27 cellular contexts compared by ENCODE assay signal in genomic region chrX:13983734-13984133, GRCh38. TPM values are rescaled to one million over a fixed set of nuclear protein-coding genes. Genes with fewer than 3 reads are reported as not detected.
DNase-seq lines count a peak whose midpoint lies in the region; ATAC-seq, FAIRE-seq and TF ChIP-seq lines count a peak whose summit lies in the region.
"Had no signal": no experiment of that assay in that cellular context is flagged by ENCODE, and none has a peak within 500 bp of the region (broad histone marks: within the 10 kb centered on the region; RNA-seq: fewer than 3 reads in every experiment).

No MANE protein-coding gene starts in this region.

- H3K9ac ChIP-seq in K562 (ENCODE audit: insufficient read depth in 1 of 2, low read depth in 2 of 2, low read length in 2 of 2), result no peak overlapping the region

- intact Hi-C loops in K562 (cut with micrococcal nuclease), result no loop called here

- no peaks in the 10 kb centered on the region for H3K36me3 ChIP-seq in K562 (ENCODE audit: control insufficient read depth, insufficient read depth, low read length)
- H3K36me3 ChIP-seq: gastrocnemius medialis, suprapubic skin had no signal

- POLR2A ChIA-PET in K562 (lab: Yijun Ruan, JAX), result no interaction called here

- no peak for FAIRE-seq in K562 (lab: Jason Lieb, UNC)
- FAIRE-seq: endometrium, HTR-8/SVneo had no signal

- H3K4me1 Mint-ChIP-seq in activated T-cell treated with anti-CD3 and anti-CD28 coated beads, Interleukin-2, amount 50 U/mL, for 4 hours (ENCODE audit: low read depth), result peaks cover 2% of the 10 kb centered on the region
- H3K4me1 Mint-ChIP-seq in natural killer cell treated with Interleukin-12 subunit alpha and Interleukin-12 subunit beta and Interleukin-15 and Interleukin-18, amount 100 ng/mL, for 72 hours (ENCODE audit: low read depth in 2 of 2), result no peaks in the 10 kb centered on the region
- H3K4me1 Mint-ChIP-seq: immature natural killer cell had no signal

- ATAC-seq in K562, result no peak
- no peak for ATAC-seq in activated T-cell treated with anti-CD3 and anti-CD28 coated beads, Interleukin-2, amount 50 U/mL, for 4 hours
- no peak for ATAC-seq in natural killer cell treated with Interleukin-12 subunit alpha and Interleukin-12 subunit beta and Interleukin-15 and Interleukin-18, amount 100 ng/mL, for 72 hours
- ATAC-seq: gastrocnemius medialis; left lobe of liver; stimulated activated effector memory CD8-positive, alpha-beta T cell treated with anti-CD3 and anti-CD28 coated beads, Interleukin-12 subunit alpha, Interleukin-12 subunit beta, amount 100 ng/mL, for 72 hours had no signal

- WGBS in K562 (ENCODE audit: insufficient coverage, low coverage, missing lambda C conversion rate), result 7% methylated on average over 3 of the region's 3 CpGs

- no peaks in the 10 kb centered on the region for H3K9me3 Mint-ChIP-seq in activated T-cell treated with anti-CD3 and anti-CD28 coated beads, Interleukin-2, amount 50 U/mL, for 4 hours
- peaks cover 3% of the 10 kb centered on the region for H3K9me3 Mint-ChIP-seq in natural killer cell treated with Interleukin-12 subunit alpha and Interleukin-12 subunit beta and Interleukin-15 and Interleukin-18, amount 100 ng/mL, for 72 hours
- H3K9me3 Mint-ChIP-seq: stimulated activated effector memory CD8-positive, alpha-beta T cell treated with anti-CD3 and anti-CD28 coated beads, Interleukin-12 subunit alpha, Interleukin-12 subunit beta, amount 100 ng/mL, for 72 hours had no signal

- H3K4me3 Mint-ChIP-seq in activated T-cell treated with anti-CD3 and anti-CD28 coated beads, Interleukin-2, amount 50 U/mL, for 4 hours, result no peak overlapping the region
- H3K4me3 Mint-ChIP-seq in natural killer cell treated with Interleukin-12 subunit alpha and Interleukin-12 subunit beta and Interleukin-15 and Interleukin-18, amount 100 ng/mL, for 72 hours, result no peak overlapping the region
- H3K4me3 Mint-ChIP-seq: activated CD4-positive, alpha-beta memory T cell treated with anti-CD3 and anti-CD28 coated beads, Interleukin-2, amount 10 ng/mL, durations not matched to agents 7 days and 5 days; activated naive CD8-positive, alpha-beta T cell; immature natural killer cell; stimulated activated effector memory CD8-positive, alpha-beta T cell treated with anti-CD3 and anti-CD28 coated beads, Interleukin-12 subunit alpha, Interleukin-12 subunit beta, amount 100 ng/mL, for 72 hours had no signal

- H3K9me1 ChIP-seq in K562 (ENCODE audit: control insufficient read depth, insufficient read depth, low read length), result no peaks in the 10 kb centered on the region

- no peaks in the 10 kb centered on the region for H3K9me3 ChIP-seq in K562 (replicated peaks; ENCODE audit: control insufficient read depth, insufficient read depth, low read depth, low read length)
- H3K9me3 ChIP-seq: Caco-2, suprapubic skin had no signal

- DNase-seq in GM12864 (ENCODE audit: low read depth) (peak; percentile 10), KBM-7 (peak; percentile 81), NOMO-1 treated with dmso at 0.1 percent for 144 hours (lab: John Stamatoyannopoulos, UW; ENCODE audit: unreplicated experiment) (peak; percentile 87), K562 (ENCODE audit: extremely low read depth in 1 of 4, low spot score in 3 of 4) (no peak), NCI-H2196 treated with DMSO at 0.1 percent for 48 hours (lab: John Stamatoyannopoulos, UW; ENCODE audit: unreplicated experiment) (no peak), pons (ENCODE audit: low spot score) (no peak)
- DNase-seq in activated T-cell treated with anti-CD3 and anti-CD28 coated beads, Interleukin-2, amount 50 U/mL, for 4 hours, result no peak
- DNase-seq in natural killer cell treated with Interleukin-12 subunit alpha and Interleukin-12 subunit beta and Interleukin-15 and Interleukin-18, amount 100 ng/mL, for 72 hours (ENCODE audit: low spot score), result no peak
- DNase-seq: activated CD4-positive, alpha-beta memory T cell treated with anti-CD3 and anti-CD28 coated beads, Interleukin-2, amount 10 ng/mL, durations not matched to agents 7 days and 5 days; activated CD4-positive, CD25-positive, alpha-beta regulatory T cell; aorta; Caco-2; caudate nucleus; dermis blood vessel endothelial cell; DMS79 treated with DMSO at 0.1 percent for 48 hours; gastrocnemius medialis; hippocampal formation; immature natural killer cell; NCI-H2081; NCI-H345; occipital lobe had no signal

- no peak for TF ChIP-seq RAD21 in K562 (CRISPR knock-in tag; conservative IDR thresholded peaks at IDR 0.05 in 1 of 2, IDR thresholded peaks at IDR 0.05 in 1 of 2)

- no peaks in the 10 kb centered on the region for H3K27me3 Mint-ChIP-seq in activated T-cell treated with anti-CD3 and anti-CD28 coated beads, Interleukin-2, amount 50 U/mL, for 4 hours (ENCODE audit: low read depth)
- peaks cover 0 to 10% of the 10 kb centered on the region in 2 donors for H3K27me3 Mint-ChIP-seq in natural killer cell treated with Interleukin-12 subunit alpha and Interleukin-12 subunit beta and Interleukin-15 and Interleukin-18, amount 100 ng/mL, for 72 hours
- H3K27me3 Mint-ChIP-seq: activated naive CD8-positive, alpha-beta T cell had no signal

- H3K27me3 ChIP-seq in K562 (ENCODE audit: control insufficient read depth in 2 of 2, insufficient read depth in 2 of 2, low read length in 2 of 2), result no peaks in the 10 kb centered on the region
- H3K27me3 ChIP-seq: gastrocnemius medialis, suprapubic skin had no signal

- H2AFZ ChIP-seq in K562 (ENCODE audit: low read depth, low read length), result no peak overlapping the region

- no peak for TF ChIP-seq EP300 in K562 (IDR thresholded peaks at IDR 0.05; ENCODE audit: low read length)

- H3K4me2 ChIP-seq in K562 (ENCODE audit: insufficient read depth, low read length), result no peak overlapping the region

- CTCF ChIA-PET in K562 (lab: Yijun Ruan, JAX; ENCODE audit: low intra/inter-chr PET ratio), result no interaction called here

- BruUV-seq in K562 (replicated peaks; lab: Mats Ljungman, UMichigan), result no TSS peak

- no peak overlapping the region for H3K27ac Mint-ChIP-seq in natural killer cell treated with Interleukin-12 subunit alpha and Interleukin-12 subunit beta and Interleukin-15 and Interleukin-18, amount 100 ng/mL, for 72 hours
- H3K27ac Mint-ChIP-seq: activated CD4-positive, alpha-beta memory T cell treated with anti-CD3 and anti-CD28 coated beads, Interleukin-2, amount 10 ng/mL, durations not matched to agents 7 days and 5 days; activated naive CD8-positive, alpha-beta T cell; immature natural killer cell; stimulated activated effector memory CD8-positive, alpha-beta T cell treated with anti-CD3 and anti-CD28 coated beads, Interleukin-12 subunit alpha, Interleukin-12 subunit beta, amount 100 ng/mL, for 72 hours had no signal

- in situ Hi-C loops in KBM-7 (cut with MboI; ENCODE audit: low pct_unique_long_range_greater_than_20kb, low sequenced_read_pairs) (no loop called here), K562 (cut with MboI) (no loop called here)

- H3K36me3 Mint-ChIP-seq in activated T-cell treated with anti-CD3 and anti-CD28 coated beads, Interleukin-2, amount 50 U/mL, for 4 hours (ENCODE audit: insufficient read depth), result no peaks in the 10 kb centered on the region
- no peaks in the 10 kb centered on the region for H3K36me3 Mint-ChIP-seq in natural killer cell treated with Interleukin-12 subunit alpha and Interleukin-12 subunit beta and Interleukin-15 and Interleukin-18, amount 100 ng/mL, for 72 hours
- H3K36me3 Mint-ChIP-seq: stimulated activated effector memory CD8-positive, alpha-beta T cell treated with anti-CD3 and anti-CD28 coated beads, Interleukin-12 subunit alpha, Interleukin-12 subunit beta, amount 100 ng/mL, for 72 hours had no signal

- H3K4me1 ChIP-seq in K562 (replicated peaks in 1 of 2; ENCODE audit: control insufficient read depth in 2 of 2, insufficient read depth in 2 of 2, low read length in 2 of 2), result no peaks in the 10 kb centered on the region
- H3K4me1 ChIP-seq: Caco-2, gastrocnemius medialis, suprapubic skin had no signal

- no peaks in the 10 kb centered on the region for H4K20me1 ChIP-seq in K562 (replicated peaks; ENCODE audit: control insufficient read depth, insufficient read depth, low read length)

- H3K27ac ChIP-seq in K562 (ENCODE audit: extremely low read depth, low read depth, low read length), result no peak overlapping the region
- H3K27ac ChIP-seq: gastrocnemius medialis, suprapubic skin had no signal

- TF ChIP-seq CTCF in GM12864 (IDR thresholded peaks at IDR 0.05; ENCODE audit: low read depth, low read length, missing control alignments) (no peak), K562 (IDR thresholded peaks at IDR 0.05 in 2 of 3, conservative IDR thresholded peaks at IDR 0.05 in 1 of 3; ENCODE audit: insufficient read depth in 2 of 3, low read depth in 1 of 3, low read length in 3 of 3) (no peak)

- H3K4me3 ChIP-seq in GM12864 (ENCODE audit: low read depth, low read length) (no peak overlapping the region), K562 (no peak overlapping the region)
- H3K4me3 ChIP-seq: gastrocnemius medialis, suprapubic skin had no signal

- no peaks in the 10 kb centered on the region for H3K79me2 ChIP-seq in K562 (ENCODE audit: control insufficient read depth, insufficient read depth, low read length)

- TF ChIP-seq POLR2A in K562 (conservative IDR thresholded peaks at IDR 0.05), result no peak

TF ChIP-seq in K562, 482 proteins besides CTCF, POLR2A, EP300 and RAD21:
- TF ChIP-seq SOX6 (IDR thresholded peaks at IDR 0.05) (no peak), SPI1 (IDR thresholded peaks at IDR 0.05; ENCODE audit: borderline replicate concordance, low read depth, low read length) (peak; percentile 60; the same call in 1 of the 2 replicates)

RNA-seq across cellular contexts. Expression of gene GEMIN8, which starts 46.0 kb away (rescaled TPM):
- 10.6 and 14.7 TPM in 2 replicates for total RNA-seq in K562 (2011; cell fraction: chromatin; rRNA removed; ENCODE audit: low replicate concordance)
- 9.5 and 10.9 TPM in 2 replicates for total RNA-seq in K562 (2011; cell fraction: nucleolus; rRNA removed)
- 8.4 and 10.3 TPM in 2 replicates for total RNA-seq in K562 (2011; cell fraction: nucleoplasm; rRNA removed)
- 10.9 and 12.8 TPM in 2 replicates for total RNA-seq in K562 (2014; rRNA removed)
- 12.1 and 13.5 TPM in 2 replicates for total RNA-seq in K562 (2014; rRNA removed; fragmentation: Illumina TruSeq; extraction: Trizol)
- total RNA-seq in K562 (2015; rRNA removed; fragmentation: Illumina TruSeq; extraction: Trizol), result 13.0 TPM in 2 replicates
- 13.7 and 15.0 TPM in 2 replicates for total RNA-seq in K562 (2021)
- polyA plus RNA-seq in K562 (2011; rRNA removed), result 29.1 and 35.6 TPM in 2 replicates
- polyA plus RNA-seq in K562 (2011; cell fraction: cytosol; rRNA removed), result 26.4 and 29.0 TPM in 2 replicates
- 42.5 and 45.2 TPM in 2 replicates for polyA plus RNA-seq in K562 (2011; cell fraction: nucleus; rRNA removed)
- polyA plus RNA-seq in K562 (2012), result 13.6 and 25.7 TPM in 2 replicates
- 17.7 and 20.3 TPM in 2 replicates for polyA plus RNA-seq in K562 (2014; fragmentation: Illumina TruSeq; extraction: Trizol)
- 10 to 100 TPM; 16.9 to 23.8 TPM for polyA plus RNA-seq in K562 (2014; fragmentation: Nextera tagmentation; extraction: Ambion mirVana)
- polyA plus RNA-seq in K562 (2014; rRNA removed), result 15.1 and 18.4 TPM in 2 replicates
- 26.0 and 26.4 TPM in 2 replicates for polyA minus RNA-seq in K562 (2011; rRNA and poly(A)+ RNA removed)
- 8.1 and 13.3 TPM in 2 replicates for polyA minus RNA-seq in K562 (2011; cell fraction: cytosol; rRNA and poly(A)+ RNA removed)
- polyA minus RNA-seq in K562 (2011; cell fraction: nucleus; rRNA and poly(A)+ RNA removed), result 11.2 and 13.4 TPM in 2 replicates
- total RNA-seq in activated T-cell treated with anti-CD3 and anti-CD28 coated beads, Interleukin-2, amount 50 U/mL, for 4 hours, result 10 to 100 TPM; 18.2 to 20.2 (median 18.8) TPM
- 10 to 100 TPM; 21.7 to 24.4 TPM for total RNA-seq in natural killer cell treated with Interleukin-12 subunit alpha and Interleukin-12 subunit beta and Interleukin-15 and Interleukin-18, amount 100 ng/mL, for 72 hours

Comparison
In these comparisons a context has a peak if more than half of its experiments do, and no peak if none do; other contexts are left out.
1. DNase-seq: peak in GM12864 (single experiment), KBM-7 (single experiment) and NOMO-1 treated with dmso at 0.1 percent for 144 hours (single experiment); none in K562 (0 of 4), NCI-H2196 treated with DMSO at 0.1 percent for 48 hours (single experiment), activated T-cell treated with anti-CD3 and anti-CD28 coated beads, Interleukin-2, amount 50 U/mL, for 4 hours (single experiment), pons (single experiment) and natural killer cell treated with Interleukin-12 subunit alpha and Interleukin-12 subunit beta and Interleukin-15 and Interleukin-18, amount 100 ng/mL, for 72 hours (single experiment).